13 cellular contexts compared by ENCODE assay signal in the genomic region with DNA sequence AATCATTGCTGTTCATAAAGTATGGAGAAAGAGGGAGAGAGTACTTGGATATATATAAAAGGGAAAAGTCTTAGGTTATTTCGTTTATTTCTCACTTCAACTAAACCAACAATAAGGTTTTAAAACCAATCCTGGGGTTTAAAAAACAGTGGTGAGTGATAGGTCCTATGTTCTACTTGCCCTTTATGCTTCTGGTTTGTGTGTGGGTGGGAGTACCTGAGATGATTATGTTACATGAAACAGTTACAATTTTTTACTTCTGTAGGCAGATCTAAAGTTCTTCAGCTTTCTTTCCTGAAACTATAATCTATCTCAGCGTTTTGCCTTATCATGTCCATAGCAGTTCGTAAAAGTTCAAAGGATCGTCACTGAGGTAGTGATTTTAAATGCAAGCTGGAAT.
"Had no signal": no experiment of that assay in that cellular context is flagged by ENCODE, and none has a peak within 500 bp of the region (broad histone marks: within the 10 kb centered on the region; RNA-seq: fewer than 3 reads in every experiment).

No MANE protein-coding gene starts in this region.

- DNase-seq: activated naive CD4-positive, alpha-beta T cell; effector memory CD4-positive, alpha-beta T cell; heart left ventricle; immature natural killer cell; kidney glomerular epithelial cell; naive thymus-derived CD8-positive, alpha-beta T cell; SK-N-SH; stimulated activated CD4-positive, alpha-beta T cell treated with anti-CD3 and anti-CD28 coated beads, Interleukin-2, amount 100 ng/mL, for 24 hours; stomach; T1000; trophoblast cell had no signal

- H3K4me3 Mint-ChIP-seq: immature natural killer cell; memory B cell; naive thymus-derived CD8-positive, alpha-beta T cell had no signal

- H3K27ac Mint-ChIP-seq: memory B cell had no signal

- H3K27me3 Mint-ChIP-seq: memory B cell; naive thymus-derived CD8-positive, alpha-beta T cell had no signal

- H3K4me1 Mint-ChIP-seq: immature natural killer cell had no signal

- H3K9me3 Mint-ChIP-seq: immature natural killer cell; memory B cell; naive thymus-derived CD8-positive, alpha-beta T cell had no signal

- ATAC-seq: gastroesophageal sphincter; heart left ventricle; naive thymus-derived CD8-positive, alpha-beta T cell had no signal
